8 cellular contexts compared by ENCODE assay signal in the genomic region with DNA sequence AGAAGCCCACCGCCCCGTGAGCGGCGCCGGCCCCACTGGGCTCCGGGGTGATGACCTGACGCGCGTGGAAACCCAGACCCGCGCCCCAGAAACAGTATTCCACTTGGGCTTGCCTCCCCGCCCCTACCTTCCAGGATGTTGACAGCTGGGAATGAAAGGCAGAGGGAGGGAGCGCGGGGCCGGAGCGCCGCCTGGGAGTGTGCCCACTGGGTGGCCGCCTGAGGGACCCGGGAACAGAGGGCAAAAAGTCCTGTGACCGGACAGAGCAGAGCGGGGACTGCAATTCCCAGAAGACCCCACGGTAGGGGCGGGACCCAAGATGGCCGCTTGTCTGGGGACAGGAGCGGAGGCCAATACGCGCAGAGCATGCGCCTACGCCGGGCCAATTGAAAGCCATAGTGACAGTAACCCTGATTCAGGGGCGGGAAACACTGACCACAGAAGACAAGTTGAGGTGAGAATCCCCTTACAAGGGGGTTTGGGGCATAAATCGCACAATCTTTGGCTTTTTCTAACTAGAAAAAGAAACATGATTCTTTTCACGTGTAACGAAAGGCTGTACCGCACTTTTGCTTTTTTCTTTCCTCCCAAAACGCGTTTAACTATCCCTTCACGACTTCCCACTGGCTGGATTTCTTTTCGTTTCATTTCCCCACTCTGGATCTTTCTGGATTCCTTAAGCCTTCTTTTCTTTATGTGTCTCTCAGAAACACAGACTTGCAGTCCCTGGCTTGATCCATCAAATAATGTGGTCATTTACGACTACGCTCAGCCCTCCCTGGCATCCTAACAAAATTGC. TPM values are rescaled to one million over a fixed set of nuclear protein-coding genes. Genes with fewer than 3 reads are reported as not detected.
A peak's percentile ranks its signal among the peaks of the same experiment; 100 is the strongest.
DNase-seq lines count a peak whose midpoint lies in the region; FAIRE-seq and TF ChIP-seq lines count a peak whose summit lies in the region.

Gene FHIT, minus strand, starts transcription at position 279 of the 799 bp plus-strand sequence.

- H3K4me3 ChIP-seq in H7 (ENCODE audit: insufficient read depth, low read depth, low read length) = peak within 1 kb of the TSS; percentile 65
- peak within 1 kb of the TSS; percentile 89 for H3K4me3 ChIP-seq in Loucy (ENCODE audit: low read length, poor library complexity, severe bottlenecking)
- peak within 1 kb of the TSS; percentile 70 for H3K4me3 ChIP-seq in fibroblast of villous mesenchyme (ENCODE audit: low read depth, low read length)

- H3K27ac Mint-ChIP-seq in nephron progenitor cell = peak within 1 kb of the TSS; percentile 93
- peak within 1 kb of the TSS; percentile 94 for H3K27ac Mint-ChIP-seq in stimulated activated naive CD8-positive, alpha-beta T cell treated with anti-CD3 and anti-CD28 coated beads, Interleukin-15, Interleukin-2, amounts not matched to agents 100 ng/mL and 50 ng/mL, for 24 hours

- TF ChIP-seq CTCF in Loucy (conservative IDR thresholded peaks at IDR 0.05; ENCODE audit: low read length) (no peak), fibroblast of villous mesenchyme (IDR thresholded peaks at IDR 0.05; ENCODE audit: insufficient read depth, low read depth, low read length) (no peak), nephron progenitor cell (IDR thresholded peaks at IDR 0.05) (no peak)

- H3K9me3 ChIP-seq in Loucy (ENCODE audit: insufficient read depth, low read depth, low read length) = no peaks in the 10 kb centered on the region

- FAIRE-seq in G401.6 (lab: Jason Lieb, UNC) = peak; percentile 95

- peak within 1 kb of the TSS; percentile 91 for H3K4me2 ChIP-seq in Loucy (ENCODE audit: low read depth, low read length, poor library complexity, severe bottlenecking)

- peak within 1 kb of the TSS; percentile 77 for H3K9ac ChIP-seq in Loucy (ENCODE audit: low read depth, low read length, poor library complexity, severe bottlenecking)

- H3K9me3 Mint-ChIP-seq in nephron progenitor cell = no peaks in the 10 kb centered on the region
- H3K9me3 Mint-ChIP-seq in stimulated activated naive CD8-positive, alpha-beta T cell treated with anti-CD3 and anti-CD28 coated beads, Interleukin-15, Interleukin-2, amounts not matched to agents 100 ng/mL and 50 ng/mL, for 24 hours = no peaks in the 10 kb centered on the region

- H3F3A ChIP-seq in Loucy (ENCODE audit: low read depth) = no peaks in the 10 kb centered on the region

- H3K27me3 ChIP-seq in H7 (ENCODE audit: control insufficient read depth, insufficient read depth, low read length) (no peaks in the 10 kb centered on the region), Loucy (ENCODE audit: insufficient read depth, low read length, poor library complexity, severe bottlenecking) (no peaks in the 10 kb centered on the region)

- no peaks in the 10 kb centered on the region for H3K9me2 ChIP-seq in Loucy (replicated peaks; ENCODE audit: low read depth, low read length)

- no peaks in the 10 kb centered on the region for H3K27me3 Mint-ChIP-seq in nephron progenitor cell (ENCODE audit: low read depth, poor library complexity)
- peaks cover 9% of the 10 kb centered on the region for H3K27me3 Mint-ChIP-seq in stimulated activated naive CD8-positive, alpha-beta T cell treated with anti-CD3 and anti-CD28 coated beads, Interleukin-15, Interleukin-2, amounts not matched to agents 100 ng/mL and 50 ng/mL, for 24 hours

- H4K20me1 ChIP-seq in Loucy (ENCODE audit: insufficient read depth, low read length, poor library complexity, severe bottlenecking) = no peaks in the 10 kb centered on the region

- H3K4me1 Mint-ChIP-seq in nephron progenitor cell = peaks cover 31% of the 10 kb centered on the region
- H3K4me1 Mint-ChIP-seq in stimulated activated naive CD8-positive, alpha-beta T cell treated with anti-CD3 and anti-CD28 coated beads, Interleukin-15, Interleukin-2, amounts not matched to agents 100 ng/mL and 50 ng/mL, for 24 hours (ENCODE audit: low read depth) = peaks cover 22% of the 10 kb centered on the region

- DNase-seq in H7 (peak; percentile 91), SIG-M5 (lab: John Stamatoyannopoulos, UW) (peak; percentile 41), activated gamma-delta T cell (lab: John Stamatoyannopoulos, UW) (peak; percentile 55), fibroblast of villous mesenchyme (ENCODE audit: low read depth) (peak; percentile 88), nephron progenitor cell (peak; percentile 94)

- H2AFZ ChIP-seq in Loucy (ENCODE audit: low read length) = peak within 1 kb of the TSS; percentile 94

- no peaks in the 10 kb centered on the region for H3K36me3 Mint-ChIP-seq in nephron progenitor cell (ENCODE audit: low read depth)
- H3K36me3 Mint-ChIP-seq in stimulated activated naive CD8-positive, alpha-beta T cell treated with anti-CD3 and anti-CD28 coated beads, Interleukin-15, Interleukin-2, amounts not matched to agents 100 ng/mL and 50 ng/mL, for 24 hours (ENCODE audit: low read depth) = no peaks in the 10 kb centered on the region

- H3K36me3 ChIP-seq in H7 (replicated peaks; ENCODE audit: control insufficient read depth, insufficient read depth, low read length) = no peaks in the 10 kb centered on the region
- no peaks in the 10 kb centered on the region for H3K36me3 ChIP-seq in Loucy (ENCODE audit: insufficient read depth, low read length)

- peak within 1 kb of the TSS; percentile 90 for H3K4me3 Mint-ChIP-seq in nephron progenitor cell
- H3K4me3 Mint-ChIP-seq in stimulated activated naive CD8-positive, alpha-beta T cell treated with anti-CD3 and anti-CD28 coated beads, Interleukin-15, Interleukin-2, amounts not matched to agents 100 ng/mL and 50 ng/mL, for 24 hours = peak within 1 kb of the TSS; percentile 89

- no peaks in the 10 kb centered on the region for H3K79me2 ChIP-seq in Loucy (ENCODE audit: insufficient read depth, low read length)

- H3K4me1 ChIP-seq in Loucy (ENCODE audit: insufficient read depth, low read length, poor library complexity, severe bottlenecking) = peaks cover 23% of the 10 kb centered on the region

RNA-seq across cellular contexts. Expression of gene FHIT, which starts in this region (rescaled TPM):
- total RNA-seq in H7 (2014; rRNA removed; shearing (Covaris generic)) = 2.1 and 2.7 TPM in 2 replicates
- total RNA-seq in fibroblast of villous mesenchyme = 1.6 and 2.2 TPM in 2 replicates

Comparison
In these comparisons a context has a peak if more than half of its experiments do, and no peak if none do; other contexts are left out.
1. Peak in every context shown above with its lines: DNase-seq and H3K4me3 ChIP-seq.
2. DNase-seq: peak in every context shown above with its lines; median percentile 94 in nephron progenitor cell; 91 in H7; 88 in fibroblast of villous mesenchyme; 55 in activated gamma-delta T cell; 41 in SIG-M5.